Comparison of ENCODE assay signal across 13 cellular contexts in genomic region chr22:26404851-26405357, GRCh38. TPM values are rescaled to one million over a fixed set of nuclear protein-coding genes. Genes with fewer than 3 reads are reported as not detected.
DNase-seq lines count a peak whose midpoint lies in the region; ATAC-seq lines count a peak whose summit lies in the region.
"Had no signal": no experiment of that assay in that cellular context is flagged by ENCODE, and none has a peak within 500 bp of the region (broad histone marks: within the 10 kb centered on the region; RNA-seq: fewer than 3 reads in every experiment).

No MANE protein-coding gene starts in this region.

- peak; percentile 77 for DNase-seq in CD1c-positive myeloid dendritic cell (ENCODE audit: extremely low spot score)
- peak; percentile 61 for DNase-seq in Karpas-422
- peak; percentile 30 for DNase-seq in UCSD-AML1 (lab: John Stamatoyannopoulos, UW; ENCODE audit: unreplicated experiment)
- peak in 1 of 2 donors; percentile 10 for DNase-seq in memory B cell (ENCODE audit: low spot score in 2 of 2)
- no peak for DNase-seq in cerebellum (ENCODE audit: low spot score)
- DNase-seq in ecto neural progenitor cell (ENCODE audit: low spot score): no peak
- no peak for DNase-seq in kidney tubule cell (ENCODE audit: low spot score)
- no peak for DNase-seq in iPS-NIHi11 (ENCODE audit: low spot score)
- DNase-seq: activated CD8-positive, alpha-beta memory T cell treated with anti-CD3 and anti-CD28 coated beads for 24 hours; amniotic stem cell; NCI-H2171 treated with DMSO at 0.1 percent for 48 hours had no signal

- H3K36me3 ChIP-seq in Karpas-422 (ENCODE audit: insufficient read depth, low read length): no peaks in the 10 kb centered on the region
- H3K36me3 ChIP-seq: SJSA1 had no signal

- H3K27me3 ChIP-seq in Karpas-422 (ENCODE audit: low read length): no peaks in the 10 kb centered on the region
- H3K27me3 ChIP-seq: SJSA1 had no signal

- H3K27me3 Mint-ChIP-seq in memory B cell: peaks cover 13% of the 10 kb centered on the region

- H4K20me1 ChIP-seq in Karpas-422 (ENCODE audit: insufficient read depth, low read depth, low read length): no peaks in the 10 kb centered on the region

- H3K4me3 Mint-ChIP-seq in memory B cell: peak overlapping the region; percentile 59
- H3K4me3 Mint-ChIP-seq: nephron had no signal

- peak overlapping the region; percentile 53 for H3K4me2 ChIP-seq in Karpas-422 (ENCODE audit: low read depth, low read length, poor library complexity, severe bottlenecking)

- H3K36me3 Mint-ChIP-seq in memory B cell: no peaks in the 10 kb centered on the region

- peak overlapping the region; percentile 60; the same call in 1 of the 2 replicates for H2AFZ ChIP-seq in Karpas-422 (ENCODE audit: low read length)

- no peak overlapping the region for H3K27ac ChIP-seq in Karpas-422 (ENCODE audit: low read length)
- H3K27ac ChIP-seq: SJSA1 had no signal

- peaks cover 12% of the 10 kb centered on the region for H3K4me1 Mint-ChIP-seq in memory B cell

- no peaks in the 10 kb centered on the region for H3K9me3 ChIP-seq in Karpas-422 (ENCODE audit: low read length)
- H3K9me3 ChIP-seq: SJSA1 had no signal

- no peaks in the 10 kb centered on the region for H3K9me3 Mint-ChIP-seq in memory B cell
- H3K9me3 Mint-ChIP-seq: nephron had no signal

- H3K4me1 ChIP-seq in Karpas-422 (ENCODE audit: low read length): peaks cover 17% of the 10 kb centered on the region
- H3K4me1 ChIP-seq: SJSA1 had no signal

- H3K9me2 ChIP-seq in Karpas-422 (replicated peaks; ENCODE audit: insufficient read depth, low read length): no peaks in the 10 kb centered on the region

- peak; percentile 64 for ATAC-seq in memory B cell (ENCODE audit: low read depth)

- H3K27ac Mint-ChIP-seq in memory B cell: peak overlapping the region; percentile 71
- H3K27ac Mint-ChIP-seq: nephron had no signal

- H3K79me2 ChIP-seq in Karpas-422 (ENCODE audit: low read length): no peaks in the 10 kb centered on the region

- H3K9ac ChIP-seq in Karpas-422 (ENCODE audit: low read length): peak overlapping the region; percentile 30

- peak overlapping the region; percentile 16; the same call in 1 of the 2 replicates for H3K4me3 ChIP-seq in Karpas-422 (ENCODE audit: low read length)
- H3K4me3 ChIP-seq: SJSA1 had no signal

RNA-seq across cellular contexts. Expression of gene ASPHD2, which starts 24.2 kb away (rescaled TPM):
- total RNA-seq in Karpas-422 (2014; rRNA removed; shearing (Covaris generic); ENCODE audit: low replicate concordance): 30.7 and 33.3 TPM in 2 replicates
- total RNA-seq in cerebellum: 6.7 TPM

Comparison
In these comparisons a context has a peak if more than half of its experiments do, and no peak if none do; other contexts are left out.
1. DNase-seq: peak in CD1c-positive myeloid dendritic cell (single experiment), Karpas-422 (single experiment) and UCSD-AML1 (single experiment); none in cerebellum (single experiment), ecto neural progenitor cell (single experiment), kidney tubule cell (single experiment) and iPS-NIHi11 (single experiment).